In genomic region chr2:159130302-159130701, GRCh38 we compare ENCODE assay signal across 1 cellular context.
A peak's percentile ranks its signal among the peaks of the same experiment; 100 is the strongest.
TF ChIP-seq lines count a peak whose summit lies in the region.

No MANE protein-coding gene starts in this region.

TF ChIP-seq in K562, 482 proteins besides CTCF, POLR2A, EP300 and RAD21 (continued from another document and continues in another):
- TF ChIP-seq DLX4 (CRISPR knock-in tag; IDR thresholded peaks at IDR 0.05) (no peak), SETDB1 (IDR thresholded peaks at IDR 0.05; ENCODE audit: low read length) (no peak), MCM2 (IDR thresholded peaks at IDR 0.05; ENCODE audit: low read depth) (no peak), ZNF766 (CRISPR knock-in tag; conservative IDR thresholded peaks at IDR 0.05) (peak; percentile 69; the same call in 1 of the 2 replicates), ZKSCAN1 (IDR thresholded peaks at IDR 0.05; ENCODE audit: low read depth, low read length) (peak; percentile 50; the same call in 1 of the 2 replicates), GABPB2 (CRISPR knock-in tag; conservative IDR thresholded peaks at IDR 0.05) (no peak), JUND (IDR thresholded peaks at IDR 0.05; ENCODE audit: borderline replicate concordance, low read depth, low read length) (peak; percentile 74; the same call in 1 of the 2 replicates), JUND (tag; IDR thresholded peaks at IDR 0.05; ENCODE audit: borderline replicate concordance, low read depth, low read length) (peak; percentile 55; the same call in 2 of the 3 replicates), RBM39 (optimal IDR thresholded peaks at IDR 0.05; ENCODE audit: low read depth, low read length) (no peak), MBD2 (IDR thresholded peaks at IDR 0.05; ENCODE audit: borderline replicate concordance, low read depth) (no peak), NRF1 (conservative IDR thresholded peaks at IDR 0.05 in 1 of 2, IDR thresholded peaks at IDR 0.05 in 1 of 2) (no peak), PATZ1 (CRISPR knock-in tag; IDR thresholded peaks at IDR 0.05; ENCODE audit: borderline replicate concordance) (no peak), ZBTB33 (CRISPR knock-in tag; IDR thresholded peaks at IDR 0.05) (no peak), SMAD1 (IDR thresholded peaks at IDR 0.05; ENCODE audit: low read depth, low read length, partially characterized antibody) (no peak), EHMT2 (IDR thresholded peaks at IDR 0.05) (no peak), SNAPC5 (CRISPR knock-in tag; IDR thresholded peaks at IDR 0.05) (no peak), SMC3 (conservative IDR thresholded peaks at IDR 0.05; ENCODE audit: insufficient read depth, low read depth, low read length) (no peak), FOXA1 (IDR thresholded peaks at IDR 0.05; ENCODE audit: borderline replicate concordance) (no peak), U2AF2 (optimal IDR thresholded peaks at IDR 0.05; ENCODE audit: low read depth, low read length) (no peak), SFPQ (IDR thresholded peaks at IDR 0.05; ENCODE audit: low read depth, low read length) (no peak), YY1 (IDR thresholded peaks at IDR 0.05; ENCODE audit: borderline replicate concordance in 1 of 3, control insufficient read depth in 1 of 3, extremely low read depth in 1 of 3, insufficient read depth in 3 of 3, insufficient read length in 1 of 3, insufficient replicate concordance in 2 of 3, low read depth in 1 of 3, low read length in 2 of 3) (no peak), CLOCK (CRISPR knock-in tag; IDR thresholded peaks at IDR 0.05; ENCODE audit: borderline replicate concordance) (no peak), MEF2A (IDR thresholded peaks at IDR 0.05; ENCODE audit: control insufficient read depth, low read depth, low read length) (no peak), ERF (CRISPR knock-in tag; IDR thresholded peaks at IDR 0.05) (peak; percentile 89), RBM17 (IDR thresholded peaks at IDR 0.05; ENCODE audit: borderline replicate concordance, low read depth, low read length) (no peak), ZNF407 (IDR thresholded peaks at IDR 0.05; ENCODE audit: low read depth) (no peak), HDAC1 (IDR thresholded peaks at IDR 0.05) (peak in 1 of 2 experiments; percentile 83; a peak in 2 of 4 replicates), ATF4 (CRISPR knock-in tag; IDR thresholded peaks at IDR 0.05) (peak; percentile 66; the same call in 1 of the 2 replicates), TFE3 (CRISPR knock-in tag; IDR thresholded peaks at IDR 0.05) (no peak), ZNF740 (CRISPR knock-in tag; IDR thresholded peaks at IDR 0.05) (no peak), ZNF740 (tag; IDR thresholded peaks at IDR 0.05) (no peak), SUPT5H (IDR thresholded peaks at IDR 0.05) (no peak), KLF1 (tag; IDR thresholded peaks at IDR 0.05) (no peak), WHSC1 (IDR thresholded peaks at IDR 0.05; ENCODE audit: low read length) (no peak), RBM25 (IDR thresholded peaks at IDR 0.05; ENCODE audit: low read depth, low read length, severe bottlenecking) (no peak)
